In the genomic region with DNA sequence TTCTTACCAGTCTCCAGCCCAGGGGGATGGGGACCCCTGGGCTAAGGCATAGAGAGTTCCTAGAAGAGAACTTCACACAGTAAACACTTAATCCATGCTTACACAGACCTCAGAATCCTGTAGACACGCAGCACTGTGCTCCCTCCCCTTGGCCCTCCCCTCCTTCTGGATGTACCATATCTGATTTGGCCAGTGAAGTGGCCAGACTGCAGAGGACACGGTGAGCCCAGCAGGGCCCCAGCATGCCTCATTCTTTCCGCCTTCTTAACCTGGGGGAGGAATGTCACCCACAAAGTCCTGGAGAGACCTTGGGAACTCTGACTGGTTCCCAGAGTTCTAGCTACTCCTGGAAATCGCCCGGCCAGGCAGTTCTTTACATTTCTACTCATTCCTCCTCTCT, we compare ENCODE assay signal across 1 cellular context.
TF ChIP-seq lines count a peak whose summit lies in the region.

No MANE protein-coding gene starts in this region.

TF ChIP-seq in K562, 482 proteins besides CTCF, POLR2A, EP300 and RAD21:
- TF ChIP-seq, protein P1, sequence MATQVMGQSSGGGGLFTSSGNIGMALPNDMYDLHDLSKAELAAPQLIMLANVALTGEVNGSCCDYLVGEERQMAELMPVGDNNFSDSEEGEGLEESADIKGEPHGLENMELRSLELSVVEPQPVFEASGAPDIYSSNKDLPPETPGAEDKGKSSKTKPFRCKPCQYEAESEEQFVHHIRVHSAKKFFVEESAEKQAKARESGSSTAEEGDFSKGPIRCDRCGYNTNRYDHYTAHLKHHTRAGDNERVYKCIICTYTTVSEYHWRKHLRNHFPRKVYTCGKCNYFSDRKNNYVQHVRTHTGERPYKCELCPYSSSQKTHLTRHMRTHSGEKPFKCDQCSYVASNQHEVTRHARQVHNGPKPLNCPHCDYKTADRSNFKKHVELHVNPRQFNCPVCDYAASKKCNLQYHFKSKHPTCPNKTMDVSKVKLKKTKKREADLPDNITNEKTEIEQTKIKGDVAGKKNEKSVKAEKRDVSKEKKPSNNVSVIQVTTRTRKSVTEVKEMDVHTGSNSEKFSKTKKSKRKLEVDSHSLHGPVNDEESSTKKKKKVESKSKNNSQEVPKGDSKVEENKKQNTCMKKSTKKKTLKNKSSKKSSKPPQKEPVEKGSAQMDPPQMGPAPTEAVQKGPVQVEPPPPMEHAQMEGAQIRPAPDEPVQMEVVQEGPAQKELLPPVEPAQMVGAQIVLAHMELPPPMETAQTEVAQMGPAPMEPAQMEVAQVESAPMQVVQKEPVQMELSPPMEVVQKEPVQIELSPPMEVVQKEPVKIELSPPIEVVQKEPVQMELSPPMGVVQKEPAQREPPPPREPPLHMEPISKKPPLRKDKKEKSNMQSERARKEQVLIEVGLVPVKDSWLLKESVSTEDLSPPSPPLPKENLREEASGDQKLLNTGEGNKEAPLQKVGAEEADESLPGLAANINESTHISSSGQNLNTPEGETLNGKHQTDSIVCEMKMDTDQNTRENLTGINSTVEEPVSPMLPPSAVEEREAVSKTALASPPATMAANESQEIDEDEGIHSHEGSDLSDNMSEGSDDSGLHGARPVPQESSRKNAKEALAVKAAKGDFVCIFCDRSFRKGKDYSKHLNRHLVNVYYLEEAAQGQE (CRISPR knock-in tag; IDR thresholded peaks at IDR 0.05; ENCODE audit: low read depth), result no peak
- TF ChIP-seq ZNF589 (CRISPR knock-in tag; IDR thresholded peaks at IDR 0.05; ENCODE audit: low read depth) (no peak), ZBED1 (IDR thresholded peaks at IDR 0.05) (no peak), PML (IDR thresholded peaks at IDR 0.05; ENCODE audit: low read length) (no peak), ZZZ3 (IDR thresholded peaks at IDR 0.05) (no peak), TCF7 (IDR thresholded peaks at IDR 0.05; ENCODE audit: borderline replicate concordance) (no peak), ZNF717 (CRISPR knock-in tag; IDR thresholded peaks at IDR 0.05) (no peak), ADNP (tag; IDR thresholded peaks at IDR 0.05) (no peak), RUNX1 (IDR thresholded peaks at IDR 0.05; ENCODE audit: low read depth) (no peak), STAT5A (IDR thresholded peaks at IDR 0.05; ENCODE audit: borderline replicate concordance, low read length) (no peak), HCFC1 (IDR thresholded peaks at IDR 0.05; ENCODE audit: low read depth, low read length) (no peak), MECOM (CRISPR knock-in tag; IDR thresholded peaks at IDR 0.05) (no peak), NONO (IDR thresholded peaks at IDR 0.05; ENCODE audit: low read depth in 2 of 2, low read length in 1 of 2) (no peak), ZNF551 (CRISPR knock-in tag; IDR thresholded peaks at IDR 0.05) (no peak), HDGF (IDR thresholded peaks at IDR 0.05) (no peak), ZNF561 (CRISPR knock-in tag; conservative IDR thresholded peaks at IDR 0.05) (no peak)
- TF ChIP-seq, protein P2, sequence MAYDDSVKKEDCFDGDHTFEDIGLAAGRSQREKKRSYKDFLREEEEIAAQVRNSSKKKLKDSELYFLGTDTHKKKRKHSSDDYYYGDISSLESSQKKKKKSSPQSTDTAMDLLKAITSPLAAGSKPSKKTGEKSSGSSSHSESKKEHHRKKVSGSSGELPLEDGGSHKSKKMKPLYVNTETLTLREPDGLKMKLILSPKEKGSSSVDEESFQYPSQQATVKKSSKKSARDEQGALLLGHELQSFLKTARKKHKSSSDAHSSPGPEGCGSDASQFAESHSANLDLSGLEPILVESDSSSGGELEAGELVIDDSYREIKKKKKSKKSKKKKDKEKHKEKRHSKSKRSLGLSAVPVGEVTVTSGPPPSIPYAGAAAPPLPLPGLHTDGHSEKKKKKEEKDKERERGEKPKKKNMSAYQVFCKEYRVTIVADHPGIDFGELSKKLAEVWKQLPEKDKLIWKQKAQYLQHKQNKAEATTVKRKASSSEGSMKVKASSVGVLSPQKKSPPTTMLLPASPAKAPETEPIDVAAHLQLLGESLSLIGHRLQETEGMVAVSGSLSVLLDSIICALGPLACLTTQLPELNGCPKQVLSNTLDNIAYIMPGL (CRISPR knock-in tag; IDR thresholded peaks at IDR 0.05), result no peak
- TF ChIP-seq, protein P3, sequence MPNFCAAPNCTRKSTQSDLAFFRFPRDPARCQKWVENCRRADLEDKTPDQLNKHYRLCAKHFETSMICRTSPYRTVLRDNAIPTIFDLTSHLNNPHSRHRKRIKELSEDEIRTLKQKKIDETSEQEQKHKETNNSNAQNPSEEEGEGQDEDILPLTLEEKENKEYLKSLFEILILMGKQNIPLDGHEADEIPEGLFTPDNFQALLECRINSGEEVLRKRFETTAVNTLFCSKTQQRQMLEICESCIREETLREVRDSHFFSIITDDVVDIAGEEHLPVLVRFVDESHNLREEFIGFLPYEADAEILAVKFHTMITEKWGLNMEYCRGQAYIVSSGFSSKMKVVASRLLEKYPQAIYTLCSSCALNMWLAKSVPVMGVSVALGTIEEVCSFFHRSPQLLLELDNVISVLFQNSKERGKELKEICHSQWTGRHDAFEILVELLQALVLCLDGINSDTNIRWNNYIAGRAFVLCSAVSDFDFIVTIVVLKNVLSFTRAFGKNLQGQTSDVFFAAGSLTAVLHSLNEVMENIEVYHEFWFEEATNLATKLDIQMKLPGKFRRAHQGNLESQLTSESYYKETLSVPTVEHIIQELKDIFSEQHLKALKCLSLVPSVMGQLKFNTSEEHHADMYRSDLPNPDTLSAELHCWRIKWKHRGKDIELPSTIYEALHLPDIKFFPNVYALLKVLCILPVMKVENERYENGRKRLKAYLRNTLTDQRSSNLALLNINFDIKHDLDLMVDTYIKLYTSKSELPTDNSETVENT (CRISPR knock-in tag; IDR thresholded peaks at IDR 0.05), result no peak
TF ChIP-seq in K562: peak in this region for 0.
